ENCODE assay signal across 18 cellular contexts in genomic region chr2:170514140-170514539, GRCh38.
A peak's percentile ranks its signal among the peaks of the same experiment; 100 is the strongest.
DNase-seq lines count a peak whose midpoint lies in the region; ATAC-seq and TF ChIP-seq lines count a peak whose summit lies in the region.
"Had no signal": no experiment of that assay in that cellular context is flagged by ENCODE, and none has a peak within 500 bp of the region (broad histone marks: within the 10 kb centered on the region; RNA-seq: fewer than 3 reads in every experiment).

No MANE protein-coding gene starts in this region.

- no peak overlapping the region for H3K18ac ChIP-seq in mesenchymal stem cell (ENCODE audit: low read depth in 1 of 2, low read length in 2 of 2)

- H2AK5ac ChIP-seq in mesenchymal stem cell (ENCODE audit: low read length, severe bottlenecking), result no peak overlapping the region

- H3K4me1 Mint-ChIP-seq in neural crest cell, result peaks cover 18% of the 10 kb centered on the region
- H3K4me1 Mint-ChIP-seq in CD4-positive, alpha-beta T cell (ENCODE audit: low read depth), result peaks cover 4% of the 10 kb centered on the region
- H3K4me1 Mint-ChIP-seq: CD4-positive, CD25-positive, alpha-beta regulatory T cell had no signal

- no peaks in the 10 kb centered on the region for H3K9me3 ChIP-seq in mesenchymal stem cell (ENCODE audit: control insufficient read depth, low read length)
- no peaks in the 10 kb centered on the region for H3K9me3 ChIP-seq in CD4-positive, alpha-beta T cell (ENCODE audit: control insufficient read depth, low read length)
- H3K9me3 ChIP-seq: BLaER1 treated with 17β-estradiol and CSF1 and Interleukin-3, amounts not matched to agents 10 nM and 100 nM; HAP-1 had no signal

- H3K27me3 ChIP-seq in mesenchymal stem cell (ENCODE audit: control insufficient read depth in 1 of 2, insufficient read depth in 1 of 2, low read length in 2 of 2), result no peaks in the 10 kb centered on the region
- no peaks in the 10 kb centered on the region for H3K27me3 ChIP-seq in CD4-positive, alpha-beta T cell (ENCODE audit: control insufficient read depth, insufficient read depth, low read length)

- ATAC-seq in CD4-positive, alpha-beta T cell (ENCODE audit: poor library complexity), result no peak
- no peak for ATAC-seq in HG03432 (IDR thresholded peaks at IDR 0.05; ENCODE audit: unreplicated experiment)
- no peak for ATAC-seq in HG02885 (IDR thresholded peaks at IDR 0.05; ENCODE audit: poor library complexity, unreplicated experiment)
- no peak for ATAC-seq in GM21825 (IDR thresholded peaks at IDR 0.05; ENCODE audit: unreplicated experiment)

- no peak overlapping the region for H3K4ac ChIP-seq in mesenchymal stem cell (ENCODE audit: low read depth in 1 of 2, low read length in 2 of 2)

- H4K91ac ChIP-seq in mesenchymal stem cell (ENCODE audit: low read length), result no peak overlapping the region

- POLR2A ChIA-PET in CD4-positive, alpha-beta T cell (lab: Charles Lee), result no interaction called here

- no peak overlapping the region for H3K9ac ChIP-seq in mesenchymal stem cell (ENCODE audit: low read length)
- H3K9ac ChIP-seq: BLaER1 treated with 17β-estradiol and CSF1 and Interleukin-3, amounts not matched to agents 10 nM and 100 nM had no signal

- no peak overlapping the region for H3K4me3 Mint-ChIP-seq in neural crest cell
- no peak overlapping the region for H3K4me3 Mint-ChIP-seq in CD4-positive, alpha-beta T cell
- H3K4me3 Mint-ChIP-seq: CD4-positive, CD25-positive, alpha-beta regulatory T cell; HFFc6; IgD-negative memory B cell had no signal

- no peaks in the 10 kb centered on the region for H3K4me1 ChIP-seq in mesenchymal stem cell (ENCODE audit: control insufficient read depth, insufficient read depth, low read depth, low read length)
- H3K4me1 ChIP-seq: BLaER1 treated with 17β-estradiol and CSF1 and Interleukin-3, amounts not matched to agents 10 nM and 100 nM; HAP-1 had no signal

- H2BK15ac ChIP-seq in mesenchymal stem cell (ENCODE audit: low read depth, poor library complexity, severe bottlenecking), result no peak overlapping the region

- H3K14ac ChIP-seq in mesenchymal stem cell (ENCODE audit: low read length in 2 of 2), result no peak overlapping the region

- WGBS in mesenchymal stem cell, result 63% methylated on average over 5 of the region's 5 CpGs

- CTCF ChIA-PET in CD4-positive, alpha-beta T cell (lab: Charles Lee), result no interaction called here

- no peak overlapping the region for H3K23ac ChIP-seq in mesenchymal stem cell (ENCODE audit: low read length in 2 of 2)

- no peak for TF ChIP-seq CTCF in neural crest cell (conservative IDR thresholded peaks at IDR 0.05)
- TF ChIP-seq CTCF in CD4-positive, alpha-beta T cell (IDR thresholded peaks at IDR 0.05), result no peak

- intact Hi-C loops in CD4-positive, alpha-beta T cell (cut with DNase I, micrococcal nuclease), result no loop called here

- H2AFZ ChIP-seq in mesenchymal stem cell (ENCODE audit: low read depth, low read length), result no peak overlapping the region

- H3K9me3 Mint-ChIP-seq in neural crest cell, result peaks cover 3% of the 10 kb centered on the region
- no peaks in the 10 kb centered on the region for H3K9me3 Mint-ChIP-seq in CD4-positive, alpha-beta T cell
- H3K9me3 Mint-ChIP-seq: CD4-positive, CD25-positive, alpha-beta regulatory T cell; IgD-negative memory B cell had no signal

- H3K27ac ChIP-seq in mesenchymal stem cell (ENCODE audit: low read length, poor library complexity, severe bottlenecking), result no peak overlapping the region
- H3K27ac ChIP-seq in CD4-positive, alpha-beta T cell (ENCODE audit: low read depth, low read length), result no peak overlapping the region
- H3K27ac ChIP-seq: BLaER1 treated with 17β-estradiol and CSF1 and Interleukin-3, amounts not matched to agents 10 nM and 100 nM had no signal

- H3K36me3 ChIP-seq in mesenchymal stem cell (ENCODE audit: control insufficient read depth in 1 of 2, insufficient read depth in 2 of 2, low read depth in 1 of 2, low read length in 2 of 2), result no peaks in the 10 kb centered on the region
- H3K36me3 ChIP-seq: BLaER1 treated with 17β-estradiol and CSF1 and Interleukin-3, amounts not matched to agents 10 nM and 100 nM; HAP-1 had no signal

- H2BK120ac ChIP-seq in mesenchymal stem cell (ENCODE audit: low read depth, low read length), result no peak overlapping the region

- peak overlapping the region; percentile 73 for H3K27ac Mint-ChIP-seq in neural crest cell (ENCODE audit: unreplicated experiment)
- no peak overlapping the region for H3K27ac Mint-ChIP-seq in CD4-positive, alpha-beta T cell
- H3K27ac Mint-ChIP-seq: CD4-positive, CD25-positive, alpha-beta regulatory T cell; HFFc6 had no signal

- no peak overlapping the region for H4K8ac ChIP-seq in mesenchymal stem cell (ENCODE audit: low read length)

- no peaks in the 10 kb centered on the region for H3K27me3 Mint-ChIP-seq in neural crest cell (ENCODE audit: low read depth)
- H3K27me3 Mint-ChIP-seq in CD4-positive, alpha-beta T cell, result peaks cover 25% of the 10 kb centered on the region
- H3K27me3 Mint-ChIP-seq: CD4-positive, CD25-positive, alpha-beta regulatory T cell; IgD-negative memory B cell had no signal

- DNase-seq in HT-29 (ENCODE audit: low spot score) (peak; percentile 11), dermis blood vessel endothelial cell (peak; percentile 26), mesenchymal stem cell (peak; percentile 55), neural crest cell (ENCODE audit: low read depth, low spot score) (no peak)
- no peak for DNase-seq in CD4-positive, alpha-beta T cell
- DNase-seq: ACHN; Calu3; CD4-positive, CD25-positive, alpha-beta regulatory T cell; DMS 273 treated with DMSO at 0.1 percent for 48 hours; DMS79; GOT3; HFFc6 had no signal

- no peak overlapping the region for H3K4me3 ChIP-seq in mesenchymal stem cell (ENCODE audit: insufficient read depth in 1 of 2, low read depth in 1 of 2, low read length in 2 of 2)
- H3K4me3 ChIP-seq: BLaER1 treated with 17β-estradiol and CSF1 and Interleukin-3, amounts not matched to agents 10 nM and 100 nM; HAP-1 had no signal

- H3K79me1 ChIP-seq in mesenchymal stem cell (replicated peaks; ENCODE audit: low read length, poor library complexity, severe bottlenecking), result no peaks in the 10 kb centered on the region

- no peak overlapping the region for H2BK5ac ChIP-seq in mesenchymal stem cell (ENCODE audit: low read depth, low read length, poor library complexity, severe bottlenecking)

- H3K36me3 Mint-ChIP-seq in neural crest cell (ENCODE audit: low read depth), result no peaks in the 10 kb centered on the region
- H3K36me3 Mint-ChIP-seq in CD4-positive, alpha-beta T cell (ENCODE audit: low read depth), result no peaks in the 10 kb centered on the region
- H3K36me3 Mint-ChIP-seq: CD4-positive, CD25-positive, alpha-beta regulatory T cell had no signal

- no peak overlapping the region for H3K4me2 ChIP-seq in mesenchymal stem cell (ENCODE audit: low read length, poor library complexity, severe bottlenecking)
- H3K4me2 ChIP-seq: BLaER1 treated with 17β-estradiol and CSF1 and Interleukin-3, amounts not matched to agents 10 nM and 100 nM had no signal

- H2BK12ac ChIP-seq in mesenchymal stem cell (ENCODE audit: low read length in 2 of 2), result no peak overlapping the region

Comparison
In these comparisons a context has a peak if more than half of its experiments do, and no peak if none do; other contexts are left out.
1. DNase-seq: peak in HT-29 (single experiment), dermis blood vessel endothelial cell (single experiment) and mesenchymal stem cell (single experiment); none in neural crest cell (single experiment) and CD4-positive, alpha-beta T cell (0 of 10).